In the genomic region with DNA sequence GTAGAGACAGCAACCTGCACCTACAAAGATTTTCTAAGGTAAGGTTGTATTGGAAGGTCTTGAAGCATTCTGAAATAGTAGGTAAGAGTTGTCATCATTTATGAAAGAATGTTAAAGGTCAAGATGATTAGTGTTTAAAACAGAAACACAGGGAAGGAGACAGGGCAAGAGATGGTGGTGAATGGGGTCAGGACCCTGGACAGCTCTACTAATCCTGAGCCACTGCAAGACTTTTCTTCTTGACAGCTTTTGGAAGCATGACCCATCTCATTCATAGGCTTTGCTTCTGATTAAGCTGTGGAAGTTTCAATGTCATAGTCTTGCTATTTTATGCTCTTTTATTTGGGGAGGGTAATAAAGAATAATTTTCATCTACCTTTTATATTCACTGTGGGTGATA, we compare ENCODE assay signal across 9 cellular contexts.
A peak's percentile ranks its signal among the peaks of the same experiment; 100 is the strongest.
DNase-seq lines count a peak whose midpoint lies in the region; ATAC-seq and TF ChIP-seq lines count a peak whose summit lies in the region.
"Had no signal": no experiment of that assay in that cellular context is flagged by ENCODE, and none has a peak within 500 bp of the region (broad histone marks: within the 10 kb centered on the region; RNA-seq: fewer than 3 reads in every experiment).

No MANE protein-coding gene starts in this region.

- H3K9me3 ChIP-seq in adipocyte (ENCODE audit: control insufficient read depth, low read length): no peaks in the 10 kb centered on the region

- ATAC-seq in GM19467 (IDR thresholded peaks at IDR 0.05; ENCODE audit: unreplicated experiment) (no peak), GM21447 (IDR thresholded peaks at IDR 0.05; ENCODE audit: unreplicated experiment) (no peak)
- ATAC-seq: natural killer cell had no signal

- no peaks in the 10 kb centered on the region for H3K27me3 ChIP-seq in adipocyte (replicated peaks; ENCODE audit: control insufficient read depth, insufficient read depth, low read length)

- H3K4me3 ChIP-seq in adipocyte (ENCODE audit: low read length): no peak overlapping the region

- TF ChIP-seq RAD21 in Ishikawa (IDR thresholded peaks at IDR 0.05; ENCODE audit: low read depth): no peak

- TF ChIP-seq CTCF in GM13977 (IDR thresholded peaks at IDR 0.05; ENCODE audit: extremely low read depth, insufficient read depth, missing control alignments): no peak

- in situ Hi-C loops in GM13977 (cut with MboI; ENCODE audit: low pct_unique_long_range_greater_than_20kb, low sequenced_read_pairs, unreplicated experiment): no loop called here

- TF ChIP-seq EP300 in Ishikawa (IDR thresholded peaks at IDR 0.05; ENCODE audit: borderline replicate concordance): no peak

- no peaks in the 10 kb centered on the region for H3K4me1 ChIP-seq in adipocyte (ENCODE audit: control insufficient read depth, insufficient read depth, low read length)

- no peak overlapping the region for H3K9ac ChIP-seq in adipocyte (ENCODE audit: low read length)

- DNase-seq in DMS53 (lab: John Stamatoyannopoulos, UW) (peak; percentile 19), adipocyte (ENCODE audit: low read depth) (peak; percentile 50), left kidney (ENCODE audit: low read depth, low spot score) (peak; percentile 81), GM13977 (ENCODE audit: low spot score) (no peak), NCI-H69 (lab: John Stamatoyannopoulos, UW) (no peak)
- DNase-seq: natural killer cell had no signal

- no peaks in the 10 kb centered on the region for H3K36me3 ChIP-seq in adipocyte (ENCODE audit: control insufficient read depth, insufficient read depth, low read length, severe bottlenecking)

TF ChIP-seq in Ishikawa, 13 proteins besides CTCF, POLR2A, EP300 and RAD21:
- no peak for TF ChIP-seq EGR1 (IDR thresholded peaks at IDR 0.05)
- TF ChIP-seq, protein P1, sequence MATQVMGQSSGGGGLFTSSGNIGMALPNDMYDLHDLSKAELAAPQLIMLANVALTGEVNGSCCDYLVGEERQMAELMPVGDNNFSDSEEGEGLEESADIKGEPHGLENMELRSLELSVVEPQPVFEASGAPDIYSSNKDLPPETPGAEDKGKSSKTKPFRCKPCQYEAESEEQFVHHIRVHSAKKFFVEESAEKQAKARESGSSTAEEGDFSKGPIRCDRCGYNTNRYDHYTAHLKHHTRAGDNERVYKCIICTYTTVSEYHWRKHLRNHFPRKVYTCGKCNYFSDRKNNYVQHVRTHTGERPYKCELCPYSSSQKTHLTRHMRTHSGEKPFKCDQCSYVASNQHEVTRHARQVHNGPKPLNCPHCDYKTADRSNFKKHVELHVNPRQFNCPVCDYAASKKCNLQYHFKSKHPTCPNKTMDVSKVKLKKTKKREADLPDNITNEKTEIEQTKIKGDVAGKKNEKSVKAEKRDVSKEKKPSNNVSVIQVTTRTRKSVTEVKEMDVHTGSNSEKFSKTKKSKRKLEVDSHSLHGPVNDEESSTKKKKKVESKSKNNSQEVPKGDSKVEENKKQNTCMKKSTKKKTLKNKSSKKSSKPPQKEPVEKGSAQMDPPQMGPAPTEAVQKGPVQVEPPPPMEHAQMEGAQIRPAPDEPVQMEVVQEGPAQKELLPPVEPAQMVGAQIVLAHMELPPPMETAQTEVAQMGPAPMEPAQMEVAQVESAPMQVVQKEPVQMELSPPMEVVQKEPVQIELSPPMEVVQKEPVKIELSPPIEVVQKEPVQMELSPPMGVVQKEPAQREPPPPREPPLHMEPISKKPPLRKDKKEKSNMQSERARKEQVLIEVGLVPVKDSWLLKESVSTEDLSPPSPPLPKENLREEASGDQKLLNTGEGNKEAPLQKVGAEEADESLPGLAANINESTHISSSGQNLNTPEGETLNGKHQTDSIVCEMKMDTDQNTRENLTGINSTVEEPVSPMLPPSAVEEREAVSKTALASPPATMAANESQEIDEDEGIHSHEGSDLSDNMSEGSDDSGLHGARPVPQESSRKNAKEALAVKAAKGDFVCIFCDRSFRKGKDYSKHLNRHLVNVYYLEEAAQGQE (IDR thresholded peaks at IDR 0.05; ENCODE audit: low read depth): peak; percentile 97
- TF ChIP-seq, protein P2, sequence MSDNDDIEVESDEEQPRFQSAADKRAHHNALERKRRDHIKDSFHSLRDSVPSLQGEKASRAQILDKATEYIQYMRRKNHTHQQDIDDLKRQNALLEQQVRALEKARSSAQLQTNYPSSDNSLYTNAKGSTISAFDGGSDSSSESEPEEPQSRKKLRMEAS (IDR thresholded peaks at IDR 0.05): no peak
- no peak for TF ChIP-seq TAF1 (IDR thresholded peaks at IDR 0.05; ENCODE audit: low read depth)
- TF ChIP-seq CEBPB (IDR thresholded peaks at IDR 0.05): no peak
- TF ChIP-seq NFIC (IDR thresholded peaks at IDR 0.05): no peak
- TF ChIP-seq YY1 (IDR thresholded peaks at IDR 0.05; ENCODE audit: low read depth): no peak

Comparison
In these comparisons a context has a peak if more than half of its experiments do, and no peak if none do; other contexts are left out.
1. DNase-seq: peak in DMS53 (single experiment), adipocyte (single experiment) and left kidney (single experiment); none in GM13977 (single experiment) and NCI-H69 (single experiment).